In genomic region chr14:32932921-32933622, GRCh38 we compare ENCODE assay signal across 1 cellular context.
TF ChIP-seq lines count a peak whose summit lies in the region.

No MANE protein-coding gene starts in this region.

TF ChIP-seq in HepG2, 621 proteins besides CTCF, POLR2A, EP300 and RAD21 (continued from another document):
- TF ChIP-seq, protein P1, sequence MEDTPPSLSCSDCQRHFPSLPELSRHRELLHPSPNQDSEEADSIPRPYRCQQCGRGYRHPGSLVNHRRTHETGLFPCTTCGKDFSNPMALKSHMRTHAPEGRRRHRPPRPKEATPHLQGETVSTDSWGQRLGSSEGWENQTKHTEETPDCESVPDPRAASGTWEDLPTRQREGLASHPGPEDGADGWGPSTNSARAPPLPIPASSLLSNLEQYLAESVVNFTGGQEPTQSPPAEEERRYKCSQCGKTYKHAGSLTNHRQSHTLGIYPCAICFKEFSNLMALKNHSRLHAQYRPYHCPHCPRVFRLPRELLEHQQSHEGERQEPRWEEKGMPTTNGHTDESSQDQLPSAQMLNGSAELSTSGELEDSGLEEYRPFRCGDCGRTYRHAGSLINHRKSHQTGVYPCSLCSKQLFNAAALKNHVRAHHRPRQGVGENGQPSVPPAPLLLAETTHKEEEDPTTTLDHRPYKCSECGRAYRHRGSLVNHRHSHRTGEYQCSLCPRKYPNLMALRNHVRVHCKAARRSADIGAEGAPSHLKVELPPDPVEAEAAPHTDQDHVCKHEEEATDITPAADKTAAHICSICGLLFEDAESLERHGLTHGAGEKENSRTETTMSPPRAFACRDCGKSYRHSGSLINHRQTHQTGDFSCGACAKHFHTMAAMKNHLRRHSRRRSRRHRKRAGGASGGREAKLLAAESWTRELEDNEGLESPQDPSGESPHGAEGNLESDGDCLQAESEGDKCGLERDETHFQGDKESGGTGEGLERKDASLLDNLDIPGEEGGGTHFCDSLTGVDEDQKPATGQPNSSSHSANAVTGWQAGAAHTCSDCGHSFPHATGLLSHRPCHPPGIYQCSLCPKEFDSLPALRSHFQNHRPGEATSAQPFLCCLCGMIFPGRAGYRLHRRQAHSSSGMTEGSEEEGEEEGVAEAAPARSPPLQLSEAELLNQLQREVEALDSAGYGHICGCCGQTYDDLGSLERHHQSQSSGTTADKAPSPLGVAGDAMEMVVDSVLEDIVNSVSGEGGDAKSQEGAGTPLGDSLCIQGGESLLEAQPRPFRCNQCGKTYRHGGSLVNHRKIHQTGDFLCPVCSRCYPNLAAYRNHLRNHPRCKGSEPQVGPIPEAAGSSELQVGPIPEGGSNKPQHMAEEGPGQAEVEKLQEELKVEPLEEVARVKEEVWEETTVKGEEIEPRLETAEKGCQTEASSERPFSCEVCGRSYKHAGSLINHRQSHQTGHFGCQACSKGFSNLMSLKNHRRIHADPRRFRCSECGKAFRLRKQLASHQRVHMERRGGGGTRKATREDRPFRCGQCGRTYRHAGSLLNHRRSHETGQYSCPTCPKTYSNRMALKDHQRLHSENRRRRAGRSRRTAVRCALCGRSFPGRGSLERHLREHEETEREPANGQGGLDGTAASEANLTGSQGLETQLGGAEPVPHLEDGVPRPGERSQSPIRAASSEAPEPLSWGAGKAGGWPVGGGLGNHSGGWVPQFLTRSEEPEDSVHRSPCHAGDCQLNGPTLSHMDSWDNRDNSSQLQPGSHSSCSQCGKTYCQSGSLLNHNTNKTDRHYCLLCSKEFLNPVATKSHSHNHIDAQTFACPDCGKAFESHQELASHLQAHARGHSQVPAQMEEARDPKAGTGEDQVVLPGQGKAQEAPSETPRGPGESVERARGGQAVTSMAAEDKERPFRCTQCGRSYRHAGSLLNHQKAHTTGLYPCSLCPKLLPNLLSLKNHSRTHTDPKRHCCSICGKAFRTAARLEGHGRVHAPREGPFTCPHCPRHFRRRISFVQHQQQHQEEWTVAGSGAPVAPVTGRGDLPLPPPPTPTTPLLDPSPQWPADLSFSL (CRISPR knock-in tag; IDR thresholded peaks at IDR 0.05): no peak; the same call in 1 of the 2 replicates
- no peak for TF ChIP-seq ZNF17 (CRISPR knock-in tag; IDR thresholded peaks at IDR 0.05)
- TF ChIP-seq ISX (CRISPR knock-in tag; conservative IDR thresholded peaks at IDR 0.05): no peak
- TF ChIP-seq RFX3 (CRISPR knock-in tag; IDR thresholded peaks at IDR 0.05): no peak
- no peak for TF ChIP-seq NPAS2 (CRISPR knock-in tag; IDR thresholded peaks at IDR 0.05; ENCODE audit: borderline replicate concordance)
- peak; percentile 32; the same call in 1 of the 2 replicates for TF ChIP-seq ZNF687 (CRISPR knock-in tag; IDR thresholded peaks at IDR 0.05)
- TF ChIP-seq ZSCAN22 (CRISPR knock-in tag; IDR thresholded peaks at IDR 0.05): no peak
- TF ChIP-seq PREB (CRISPR knock-in tag; IDR thresholded peaks at IDR 0.05): no peak
- TF ChIP-seq TERF1 (CRISPR knock-in tag; IDR thresholded peaks at IDR 0.05): 0 out of 2 replicates have a peak, but pooled peaks have one; percentile 36
- no peak for TF ChIP-seq FOXM1 (CRISPR knock-in tag; IDR thresholded peaks at IDR 0.05)
- TF ChIP-seq NR0B2 (CRISPR knock-in tag; IDR thresholded peaks at IDR 0.05): peak; percentile 68; the same call in 1 of the 2 replicates
- no peak for TF ChIP-seq ZNF367 (CRISPR knock-in tag; IDR thresholded peaks at IDR 0.05; ENCODE audit: borderline replicate concordance)
- TF ChIP-seq ZNF337 (CRISPR knock-in tag; IDR thresholded peaks at IDR 0.05; ENCODE audit: borderline replicate concordance, low read depth): no peak
- TF ChIP-seq GABPB1 (CRISPR knock-in tag; IDR thresholded peaks at IDR 0.05): peak; percentile 11; the same call in 1 of the 2 replicates
- no peak for TF ChIP-seq FOXA1 (IDR thresholded peaks at IDR 0.05)
- TF ChIP-seq FOXA1 (CRISPR knock-in tag; IDR thresholded peaks at IDR 0.05): no peak
- peak; percentile 31; the same call in 1 of the 2 replicates for TF ChIP-seq ZNF768 (CRISPR knock-in tag; IDR thresholded peaks at IDR 0.05)
- TF ChIP-seq, protein P2, sequence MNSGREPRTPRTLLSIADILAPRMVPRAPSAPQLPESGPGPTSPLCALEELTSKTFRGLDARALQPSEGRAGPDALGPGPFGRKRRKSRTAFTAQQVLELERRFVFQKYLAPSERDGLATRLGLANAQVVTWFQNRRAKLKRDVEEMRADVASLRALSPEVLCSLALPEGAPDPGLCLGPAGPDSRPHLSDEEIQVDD (CRISPR knock-in tag; IDR thresholded peaks at IDR 0.05; ENCODE audit: borderline replicate concordance): no peak
- TF ChIP-seq CENPT (CRISPR knock-in tag; IDR thresholded peaks at IDR 0.05; ENCODE audit: low read depth): no peak
- TF ChIP-seq, protein P3, sequence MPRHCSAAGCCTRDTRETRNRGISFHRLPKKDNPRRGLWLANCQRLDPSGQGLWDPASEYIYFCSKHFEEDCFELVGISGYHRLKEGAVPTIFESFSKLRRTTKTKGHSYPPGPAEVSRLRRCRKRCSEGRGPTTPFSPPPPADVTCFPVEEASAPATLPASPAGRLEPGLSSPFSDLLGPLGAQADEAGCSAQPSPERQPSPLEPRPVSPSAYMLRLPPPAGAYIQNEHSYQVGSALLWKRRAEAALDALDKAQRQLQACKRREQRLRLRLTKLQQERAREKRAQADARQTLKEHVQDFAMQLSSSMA (CRISPR knock-in tag; IDR thresholded peaks at IDR 0.05): no peak
- TF ChIP-seq BCL6 (CRISPR knock-in tag; IDR thresholded peaks at IDR 0.05): no peak
- no peak for TF ChIP-seq RXRA (CRISPR knock-in tag; IDR thresholded peaks at IDR 0.05)
TF ChIP-seq in HepG2: peak in this region for 5.
